ENCODE assay signal across 32 cellular contexts in genomic region chr1:21065851-21066250, GRCh38.
"Had no signal": no experiment of that assay in that cellular context is flagged by ENCODE, and none has a peak within 500 bp of the region (broad histone marks: within the 10 kb centered on the region; RNA-seq: fewer than 3 reads in every experiment).

No MANE protein-coding gene starts in this region.

- H3K4me1 ChIP-seq: body of pancreas, breast epithelium had no signal

- ATAC-seq: activated CD8-positive, alpha-beta T cell treated with anti-CD3 and anti-CD28 coated beads for 36 hours; activated naive CD4-positive, alpha-beta T cell treated with anti-CD3 and anti-CD28 coated beads, Interleukin-2, amount 50 U/mL, for 72 hours; activated T-cell treated with anti-CD3 and anti-CD28 coated beads, Interleukin-2, amount 50 U/mL, for 4 hours; activated T-cell treated with anti-CD3 and anti-CD28 coated beads, Interleukin-2, amount 50 U/mL, for 72 hours; activated T-helper 17 cell treated with anti-CD3 and anti-CD28 coated beads, Interleukin-2, amount 50 U/mL, for 72 hours; body of pancreas had no signal

- DNase-seq: activated B cell treated with CpG ODN at 0.5 μM for 24 hours; activated CD4-positive, alpha-beta memory T cell treated with anti-CD3 and anti-CD28 coated beads for 36 hours; activated CD4-positive, alpha-beta T cell treated with anti-CD3 and anti-CD28 coated beads for 4 hours; activated CD4-positive, alpha-beta T cell treated with anti-CD3 and anti-CD28 coated beads, Interleukin-2, amount 10 ng/mL, durations not matched to agents 24 days and 14 days; activated CD4-positive, alpha-beta T cell treated with anti-CD3 and anti-CD28 coated beads, Interleukin-2, amount 50 U/mL, for 1 hour; activated CD4-positive, alpha-beta T cell treated with anti-CD3 and anti-CD28 coated beads, Interleukin-2, amount 50 U/mL, for 4 hours; activated CD4-positive, CD25-positive, alpha-beta regulatory T cell treated with anti-CD3 and anti-CD28 coated beads, Interleukin-2, amount 50 U/mL, for 72 hours; activated CD8-positive, alpha-beta memory T cell treated with anti-CD3 and anti-CD28 coated beads, Interleukin-2, amount 50 U/mL, for 4 hours; activated CD8-positive, alpha-beta T cell treated with anti-CD3 and anti-CD28 coated beads for 36 hours; activated effector memory CD4-positive, alpha-beta T cell treated with anti-CD3 and anti-CD28 coated beads, Interleukin-2, amount 50 U/mL, for 16 hours; activated gamma-delta T cell treated with Interleukin-2 at 50 U/mL for 16 hours; activated naive CD4-positive, alpha-beta T cell; activated naive CD4-positive, alpha-beta T cell treated with anti-CD3 and anti-CD28 coated beads for 36 hours; activated naive CD4-positive, alpha-beta T cell treated with anti-CD3 and anti-CD28 coated beads, Interleukin-2, amount 50 U/mL, for 16 hours; activated naive CD8-positive, alpha-beta T cell treated with anti-CD3 and anti-CD28 coated beads for 36 hours; activated T-cell treated with anti-CD3 and anti-CD28 coated beads for 4 hours; activated T-cell treated with anti-CD3 and anti-CD28 coated beads, Interleukin-2, amount 50 U/mL, for 1 hour; activated T-cell treated with anti-CD3 and anti-CD28 coated beads, Interleukin-2, amount 50 U/mL, for 4 hours; activated T-cell treated with anti-CD3 and anti-CD28 coated beads, Interleukin-2, amount 50 U/mL, for 72 hours; adrenal gland; amniotic stem cell; aorta; body of pancreas; brain microvascular endothelial cell; central memory CD4-positive, alpha-beta T cell; T-helper 1 cell; T-helper 2 cell; T-helper 9 cell had no signal

- H3K36me3 ChIP-seq: adrenal gland, brain microvascular endothelial cell, breast epithelium had no signal

- H3K9me3 ChIP-seq: body of pancreas, breast epithelium had no signal

- H3K27me3 ChIP-seq: adrenal gland, body of pancreas, brain microvascular endothelial cell, breast epithelium had no signal

- H3K27ac ChIP-seq: adrenal gland, body of pancreas, brain microvascular endothelial cell, breast epithelium, VCaP had no signal

- H3K4me3 ChIP-seq: adrenal gland, body of pancreas, breast epithelium had no signal
